Comparison of ENCODE assay signal across 18 cellular contexts in genomic region chr12:29270001-29270400, GRCh38.
DNase-seq lines count a peak whose midpoint lies in the region; ATAC-seq and TF ChIP-seq lines count a peak whose summit lies in the region.
"Had no signal": no experiment of that assay in that cellular context is flagged by ENCODE, and none has a peak within 500 bp of the region (broad histone marks: within the 10 kb centered on the region; RNA-seq: fewer than 3 reads in every experiment).

No MANE protein-coding gene starts in this region.

- POLR2A ChIA-PET in PC-3 (lab: Charles Lee; ENCODE audit: unreplicated experiment): interaction anchor here (0.6 kb wide), 1 partner anchor 106 kb away, joined by 4 read pairs; no protein-coding TSS in a partner anchor

- no peaks in the 10 kb centered on the region for H3K9me3 ChIP-seq in PC-3 (ENCODE audit: low read length)
- H3K9me3 ChIP-seq: Caco-2 had no signal

- no peaks in the 10 kb centered on the region for H3K27me3 ChIP-seq in PC-3 (ENCODE audit: low read length)
- H3K27me3 ChIP-seq: BLaER1 treated with 17β-estradiol and CSF1 and Interleukin-3, amounts not matched to agents 10 nM and 100 nM had no signal

- H3K9ac ChIP-seq in PC-3 (ENCODE audit: low read length): no peak overlapping the region
- H3K9ac ChIP-seq: BLaER1 treated with 17β-estradiol and CSF1 and Interleukin-3, amounts not matched to agents 10 nM and 100 nM had no signal

- no peak overlapping the region for H3K4me3 ChIP-seq in PC-3 (ENCODE audit: low read length)
- H3K4me3 ChIP-seq: BLaER1 treated with 17β-estradiol and CSF1 and Interleukin-3, amounts not matched to agents 10 nM and 100 nM; GM23338; K562 had no signal

- TF ChIP-seq CTCF in CD14-positive monocyte (IDR thresholded peaks at IDR 0.05) (no peak), PC-3 (conservative IDR thresholded peaks at IDR 0.05; ENCODE audit: low read depth, low read length) (no peak), neural crest cell (conservative IDR thresholded peaks at IDR 0.05) (no peak)

- H3K36me3 ChIP-seq in PC-3 (ENCODE audit: low read depth, low read length): no peaks in the 10 kb centered on the region

- H3K4me1 Mint-ChIP-seq in CD14-positive monocyte: no peaks in the 10 kb centered on the region
- H3K4me1 Mint-ChIP-seq in neural crest cell: peaks cover 12% of the 10 kb centered on the region
- H3K4me1 Mint-ChIP-seq: B cell had no signal

- intact Hi-C loops in CD14-positive monocyte (cut with micrococcal nuclease) (no loop called here), PC-3 (cut with micrococcal nuclease) (no loop called here), cardiac septum (cut with DNase I) (no loop called here)

- no peaks in the 10 kb centered on the region for H3K9me2 ChIP-seq in PC-3 (replicated peaks; ENCODE audit: low read length)

- CTCF ChIA-PET in PC-3 (lab: Charles Lee): no interaction called here

- H3K27me3 Mint-ChIP-seq in CD14-positive monocyte (ENCODE audit: low read depth in 3 of 3) (peaks cover 0 to 2% (median 0%) of the 10 kb centered on the region in 3 donors), neural crest cell (ENCODE audit: low read depth) (no peaks in the 10 kb centered on the region)
- H3K27me3 Mint-ChIP-seq: B cell; CD4-positive, alpha-beta T cell had no signal

- BruUV-seq in PC-3 (replicated peaks; lab: Mats Ljungman, UMichigan): no TSS peak

- DNase-seq in CD14-positive monocyte (ENCODE audit: low spot score) (no peak), PC-3 (no peak), islet precursor cell (peak; percentile 62), neural crest cell (ENCODE audit: low read depth, low spot score) (no peak), iPS-NIHi11 (ENCODE audit: low spot score) (no peak), AG20443 (ENCODE audit: low spot score) (no peak), cardiac septum (ENCODE audit: low spot score) (no peak)
- DNase-seq: 8988T; Caco-2; CD4-positive, alpha-beta T cell; HCEC 1CT; HFFc6; IMR-90 had no signal

- H4K20me1 ChIP-seq in PC-3 (ENCODE audit: low read length): no peaks in the 10 kb centered on the region
- H4K20me1 ChIP-seq: BLaER1 treated with 17β-estradiol and CSF1 and Interleukin-3, amounts not matched to agents 10 nM and 100 nM had no signal

- ATAC-seq in PC-3 (peak; percentile 68), GM19455 (IDR thresholded peaks at IDR 0.05; ENCODE audit: unreplicated experiment) (no peak)
- ATAC-seq: GM23338, K562 had no signal

- peak overlapping the region in 4 of 7 donors; percentile 0 to 80 (median 72) for H3K27ac Mint-ChIP-seq in CD14-positive monocyte
- H3K27ac Mint-ChIP-seq in neural crest cell (ENCODE audit: unreplicated experiment): peak overlapping the region; percentile 75
- H3K27ac Mint-ChIP-seq: B cell; CD4-positive, alpha-beta T cell; GM23338; HFFc6 had no signal

- H3K36me3 Mint-ChIP-seq in CD14-positive monocyte (peaks cover 21 to 47% of the 10 kb centered on the region in 2 donors), neural crest cell (ENCODE audit: low read depth) (no peaks in the 10 kb centered on the region)

- H3K79me2 ChIP-seq in PC-3 (ENCODE audit: low read length): no peaks in the 10 kb centered on the region

- H3K27ac ChIP-seq in PC-3 (ENCODE audit: low read length): no peak overlapping the region
- H3K27ac ChIP-seq: BLaER1 treated with 17β-estradiol and CSF1 and Interleukin-3, amounts not matched to agents 10 nM and 100 nM had no signal

- H3F3A ChIP-seq in PC-3 (ENCODE audit: low read length, unreplicated experiment): no peaks in the 10 kb centered on the region

- no peaks in the 10 kb centered on the region; the same call in 1 of the 2 replicates for H3K4me1 ChIP-seq in PC-3 (ENCODE audit: insufficient read depth, low read length)
- H3K4me1 ChIP-seq: BLaER1 treated with 17β-estradiol and CSF1 and Interleukin-3, amounts not matched to agents 10 nM and 100 nM had no signal

- H3K4me2 ChIP-seq in PC-3 (ENCODE audit: low read length): no peak overlapping the region
- H3K4me2 ChIP-seq: BLaER1 treated with 17β-estradiol and CSF1 and Interleukin-3, amounts not matched to agents 10 nM and 100 nM; GM23338 had no signal

- no peaks in the 10 kb centered on the region for H3K9me3 Mint-ChIP-seq in CD14-positive monocyte
- H3K9me3 Mint-ChIP-seq in neural crest cell: peaks cover 3% of the 10 kb centered on the region
- H3K9me3 Mint-ChIP-seq: GM23338 had no signal

- H2AFZ ChIP-seq in PC-3 (ENCODE audit: low read length): no peak overlapping the region
- H2AFZ ChIP-seq: GM23338 had no signal

- H3K4me3 Mint-ChIP-seq in CD14-positive monocyte: no peak overlapping the region
- H3K4me3 Mint-ChIP-seq in neural crest cell: no peak overlapping the region
- H3K4me3 Mint-ChIP-seq: B cell; CD4-positive, alpha-beta T cell; GM23338; HFFc6 had no signal
